15 cellular contexts compared by ENCODE assay signal in the genomic region with DNA sequence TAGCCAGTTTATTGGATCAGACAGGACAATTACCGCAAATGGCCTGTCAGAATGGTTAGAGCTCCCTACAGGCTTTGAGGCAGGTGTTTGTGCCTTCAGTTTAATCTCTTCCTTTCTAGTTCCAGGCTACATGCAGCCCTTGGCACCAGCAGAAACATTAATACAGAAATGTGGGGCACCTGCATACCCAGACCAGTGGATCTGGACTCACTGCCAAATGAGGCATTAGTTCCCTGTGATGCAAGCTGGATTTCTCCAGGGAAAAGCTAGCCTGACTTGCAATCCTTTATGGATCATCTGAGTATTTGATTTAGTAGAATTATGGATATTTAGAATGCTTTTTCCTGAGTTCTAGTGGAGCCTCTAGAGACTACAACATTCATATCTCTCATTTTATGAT.
A peak's percentile ranks its signal among the peaks of the same experiment; 100 is the strongest.
DNase-seq lines count a peak whose midpoint lies in the region; ATAC-seq and TF ChIP-seq lines count a peak whose summit lies in the region.
"Had no signal": no experiment of that assay in that cellular context is flagged by ENCODE, and none has a peak within 500 bp of the region (broad histone marks: within the 10 kb centered on the region; RNA-seq: fewer than 3 reads in every experiment).

No MANE protein-coding gene starts in this region.

- TF ChIP-seq CTCF in MCF 10A (IDR thresholded peaks at IDR 0.05; ENCODE audit: unreplicated experiment): no peak
- TF ChIP-seq CTCF in mammary epithelial cell (conservative IDR thresholded peaks at IDR 0.05 in 1 of 2, IDR thresholded peaks at IDR 0.05 in 1 of 2; ENCODE audit: extremely low read depth in 1 of 2, insufficient read depth in 1 of 2, low read depth in 1 of 2, low read length in 2 of 2): no peak
- no peak for TF ChIP-seq CTCF in RWPE1 (conservative IDR thresholded peaks at IDR 0.05; ENCODE audit: low read depth)
- TF ChIP-seq CTCF in esophagus muscularis mucosa (IDR thresholded peaks at IDR 0.05): no peak

- H3K4me3 ChIP-seq in mammary epithelial cell (replicated peaks in 1 of 3; ENCODE audit: insufficient read depth in 1 of 3, low read depth in 2 of 3, low read length in 3 of 3) (no peak overlapping the region), esophagus muscularis mucosa (no peak overlapping the region)
- H3K4me3 ChIP-seq: BLaER1 had no signal

- H3K4me1 ChIP-seq in mammary epithelial cell (ENCODE audit: insufficient read depth, low read length) (no peaks in the 10 kb centered on the region), esophagus muscularis mucosa (no peaks in the 10 kb centered on the region)
- H3K4me1 ChIP-seq: BLaER1 had no signal

- no peak overlapping the region for H3K4me3 Mint-ChIP-seq in MCF 10A (ENCODE audit: unreplicated experiment)
- no peak overlapping the region for H3K4me3 Mint-ChIP-seq in activated CD8-positive, alpha-beta T cell treated with anti-CD3 and anti-CD28 coated beads, Interleukin-2, amount 10 ng/mL, durations not matched to agents 7 days and 5 days
- H3K4me3 Mint-ChIP-seq: CD14-positive monocyte; CD4-positive, alpha-beta memory T cell; H9 had no signal

- H3K9me3 Mint-ChIP-seq in MCF 10A (ENCODE audit: unreplicated experiment): peaks cover 8% of the 10 kb centered on the region
- H3K9me3 Mint-ChIP-seq in activated CD8-positive, alpha-beta T cell treated with anti-CD3 and anti-CD28 coated beads, Interleukin-2, amount 10 ng/mL, durations not matched to agents 7 days and 5 days (ENCODE audit: insufficient read depth): no peaks in the 10 kb centered on the region

- H3K9ac ChIP-seq in mammary epithelial cell (ENCODE audit: insufficient read depth, low read length): no peak overlapping the region
- H3K9ac ChIP-seq: BLaER1 had no signal

- H3K36me3 Mint-ChIP-seq in MCF 10A (ENCODE audit: insufficient read depth, unreplicated experiment): no peaks in the 10 kb centered on the region
- H3K36me3 Mint-ChIP-seq in activated CD8-positive, alpha-beta T cell treated with anti-CD3 and anti-CD28 coated beads, Interleukin-2, amount 10 ng/mL, durations not matched to agents 7 days and 5 days (ENCODE audit: low read depth): no peaks in the 10 kb centered on the region
- H3K36me3 Mint-ChIP-seq: CD14-positive monocyte; CD4-positive, alpha-beta memory T cell had no signal

- POLR2A ChIA-PET in MCF 10A (lab: Yijun Ruan, JAX): interaction anchor here (1.3 to 4.8 kb wide), 2 partner anchors 10 to 16 kb away, joined by 4 to 23 read pairs; no protein-coding TSS in a partner anchor
- POLR2A ChIA-PET in RWPE1 (lab: Yijun Ruan, JAX; ENCODE audit: low non-redundant PET): no interaction called here
- POLR2A ChIA-PET in activated CD8-positive, alpha-beta T cell treated with anti-CD3 and anti-CD28 coated beads, Interleukin-2, amount 10 ng/mL, durations not matched to agents 7 days and 5 days (lab: Charles Lee): no interaction called here

- H3K36me3 ChIP-seq in mammary epithelial cell (ENCODE audit: insufficient read depth, low read length) (no peaks in the 10 kb centered on the region), esophagus muscularis mucosa (no peaks in the 10 kb centered on the region)
- H3K36me3 ChIP-seq: BLaER1 had no signal

- no peaks in the 10 kb centered on the region for H3K4me1 Mint-ChIP-seq in MCF 10A (ENCODE audit: insufficient read depth, unreplicated experiment)
- no peaks in the 10 kb centered on the region for H3K4me1 Mint-ChIP-seq in activated CD8-positive, alpha-beta T cell treated with anti-CD3 and anti-CD28 coated beads, Interleukin-2, amount 10 ng/mL, durations not matched to agents 7 days and 5 days (ENCODE audit: low read depth)
- H3K4me1 Mint-ChIP-seq: CD14-positive monocyte; CD4-positive, alpha-beta memory T cell; H9 had no signal

- H3K27me3 ChIP-seq in mammary epithelial cell (ENCODE audit: insufficient read depth, low read length): no peaks in the 10 kb centered on the region
- no peaks in the 10 kb centered on the region for H3K27me3 ChIP-seq in esophagus muscularis mucosa
- H3K27me3 ChIP-seq: BLaER1 had no signal

- no peak overlapping the region for H3K27ac Mint-ChIP-seq in MCF 10A (ENCODE audit: low read depth, unreplicated experiment)
- H3K27ac Mint-ChIP-seq in activated CD8-positive, alpha-beta T cell treated with anti-CD3 and anti-CD28 coated beads, Interleukin-2, amount 10 ng/mL, durations not matched to agents 7 days and 5 days: no peak overlapping the region
- H3K27ac Mint-ChIP-seq: CD14-positive monocyte; CD4-positive, alpha-beta memory T cell; H9 had no signal

- dilution Hi-C loops in mammary epithelial cell (cut with HindIII; ENCODE audit: low sequenced_read_pairs): no loop called here

- H3K4me2 ChIP-seq in mammary epithelial cell (ENCODE audit: insufficient read depth, low read depth, low read length): no peak overlapping the region
- H3K4me2 ChIP-seq: BLaER1 had no signal

- intact Hi-C loops in MCF 10A (cut with micrococcal nuclease) (no loop called here), mammary epithelial cell (cut with micrococcal nuclease) (no loop called here), esophagus muscularis mucosa (cut with DNase I) (no loop called here)

- no peak overlapping the region for H3K27ac ChIP-seq in mammary epithelial cell (ENCODE audit: insufficient read depth, low read depth, low read length)
- peak overlapping the region; percentile 49 for H3K27ac ChIP-seq in RWPE1
- H3K27ac ChIP-seq in esophagus muscularis mucosa (replicated peaks in 1 of 4): no peak overlapping the region
- H3K27ac ChIP-seq: BLaER1 had no signal

- CTCF ChIA-PET in MCF 10A (lab: Yijun Ruan, JAX): interaction anchor here (0.7 to 1.2 kb wide), 2 partner anchors 10 to 71 kb away, joined by 3 to 4 read pairs; no protein-coding TSS in a partner anchor
- CTCF ChIA-PET in mammary epithelial cell (lab: Charles Lee; ENCODE audit: low non-redundant PET): no interaction called here
- CTCF ChIA-PET in RWPE1 (lab: Yijun Ruan, JAX): no interaction called here
- CTCF ChIA-PET in activated CD8-positive, alpha-beta T cell treated with anti-CD3 and anti-CD28 coated beads, Interleukin-2, amount 10 ng/mL, durations not matched to agents 7 days and 5 days (lab: Charles Lee): no interaction called here

- no peaks in the 10 kb centered on the region for H3K9me3 ChIP-seq in mammary epithelial cell (replicated peaks; ENCODE audit: insufficient read depth, low read length)
- H3K9me3 ChIP-seq in esophagus muscularis mucosa: no peaks in the 10 kb centered on the region
- H3K9me3 ChIP-seq: BLaER1 had no signal

- H2AFZ ChIP-seq in mammary epithelial cell (ENCODE audit: low read depth, low read length): no peak overlapping the region

- no peak for ATAC-seq in GM21723 (IDR thresholded peaks at IDR 0.05; ENCODE audit: unreplicated experiment)
- no peak for ATAC-seq in activated CD8-positive, alpha-beta T cell treated with anti-CD3 and anti-CD28 coated beads, Interleukin-2, amount 10 ng/mL, durations not matched to agents 7 days and 5 days
- ATAC-seq: HepG2 had no signal

- DNase-seq in MCF 10A (ENCODE audit: unreplicated experiment) (peak; percentile 72), mammary epithelial cell (no peak), RWPE1 (ENCODE audit: low spot score) (peak; percentile 24), esophagus muscularis mucosa (ENCODE audit: extremely low spot score) (peak; percentile 39), GOT3 (lab: John Stamatoyannopoulos, UW) (no peak)
- DNase-seq in activated CD8-positive, alpha-beta T cell treated with anti-CD3 and anti-CD28 coated beads, Interleukin-2, amount 10 ng/mL, durations not matched to agents 7 days and 5 days: no peak
- DNase-seq: 8988T; CD4-positive, alpha-beta memory T cell; DMS79 treated with DMSO at 0.1 percent for 48 hours; GF-D8; H9 had no signal

- 100% methylated on average over 1 of the region's 1 CpG for WGBS in mammary epithelial cell (ENCODE audit: low coverage, missing lambda C conversion rate)
- WGBS in esophagus muscularis mucosa: 100% methylated on average over 1 of the region's 1 CpG

- H4K20me1 ChIP-seq in mammary epithelial cell (ENCODE audit: insufficient read depth, low read length): no peaks in the 10 kb centered on the region
- H4K20me1 ChIP-seq: BLaER1 had no signal

- H3K27me3 Mint-ChIP-seq in MCF 10A (ENCODE audit: insufficient read depth, unreplicated experiment): no peaks in the 10 kb centered on the region
- H3K27me3 Mint-ChIP-seq in activated CD8-positive, alpha-beta T cell treated with anti-CD3 and anti-CD28 coated beads, Interleukin-2, amount 10 ng/mL, durations not matched to agents 7 days and 5 days (ENCODE audit: low read depth): no peaks in the 10 kb centered on the region

- no peak for TF ChIP-seq POLR2A in esophagus muscularis mucosa (IDR thresholded peaks at IDR 0.05; ENCODE audit: low read depth)

- no peak for TF ChIP-seq EP300 in esophagus muscularis mucosa (IDR thresholded peaks at IDR 0.05)

- in situ Hi-C loops in mammary epithelial cell (cut with MboI; ENCODE audit: low sequenced_read_pairs in 2 of 2): no loop called here

- no peaks in the 10 kb centered on the region for H3K79me2 ChIP-seq in mammary epithelial cell (ENCODE audit: insufficient read depth, low read length)

- BruUV-seq in MCF 10A (replicated peaks; lab: Mats Ljungman, UMichigan) (no TSS peak), mammary epithelial cell (replicated peaks; lab: Mats Ljungman, UMichigan) (no TSS peak)

Comparison
In these comparisons a context has a peak if more than half of its experiments do, and no peak if none do; other contexts are left out.
1. DNase-seq: peak in MCF 10A (single experiment), RWPE1 (single experiment) and esophagus muscularis mucosa (single experiment); none in mammary epithelial cell (single experiment), GOT3 (single experiment) and activated CD8-positive, alpha-beta T cell treated with anti-CD3 and anti-CD28 coated beads, Interleukin-2, amount 10 ng/mL, durations not matched to agents 7 days and 5 days (single experiment).